7 cellular contexts compared by ENCODE assay signal in the genomic region with DNA sequence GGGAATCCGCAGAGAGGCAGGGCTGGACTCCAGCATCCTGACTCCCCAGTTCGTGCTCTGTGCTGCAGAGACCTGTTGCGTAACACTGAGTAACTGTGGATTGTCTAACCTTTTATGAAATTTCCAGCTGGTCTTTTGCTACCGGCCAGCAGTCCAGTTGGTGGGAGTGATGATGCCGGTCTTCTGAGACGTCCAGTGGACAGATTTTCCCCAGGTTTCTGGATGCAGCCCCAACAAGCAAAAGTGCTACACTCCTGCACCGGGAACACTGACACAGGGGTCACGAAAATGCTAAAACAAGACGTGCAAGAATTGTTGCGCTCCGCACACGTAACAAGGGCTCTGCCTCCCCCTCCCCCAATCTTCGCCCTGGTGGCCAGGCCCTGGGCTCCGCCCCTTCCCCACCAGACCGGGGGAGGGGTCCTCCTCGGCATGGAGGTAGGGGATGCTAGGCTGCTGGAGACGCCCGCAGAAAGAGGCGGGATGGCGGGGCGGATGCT. TPM values are rescaled to one million over a fixed set of nuclear protein-coding genes. Genes with fewer than 3 reads are reported as not detected.
DNase-seq lines count a peak whose midpoint lies in the region; ATAC-seq, FAIRE-seq and TF ChIP-seq lines count a peak whose summit lies in the region.

No MANE protein-coding gene starts in this region.

- no peak for ATAC-seq in HG03354 (IDR thresholded peaks at IDR 0.05; ENCODE audit: poor library complexity, severe bottlenecking, unreplicated experiment)

- no TSS peak for BruUV-seq in PC-9 (replicated peaks; lab: Mats Ljungman, UMichigan)

- FAIRE-seq in urothelium cell line (lab: Jason Lieb, UNC) = no peak

- intact Hi-C loops in PC-9 (cut with micrococcal nuclease; ENCODE audit: unreplicated experiment) = no loop called here

- H3K4me3 ChIP-seq in PC-9 = peak overlapping the region; percentile 62; the same call in 1 of the 2 replicates
- peak overlapping the region; percentile 50 to 58 for H3K4me3 ChIP-seq in duodenal mucosa (ENCODE audit: low read depth in 1 of 2, low read length in 2 of 2)

- H3K27ac ChIP-seq in PC-9 = no peak overlapping the region
- H3K27ac ChIP-seq in duodenal mucosa (ENCODE audit: low read depth, low read length) = peak overlapping the region; percentile 56

- peak overlapping the region; percentile 66 for H2AFZ ChIP-seq in PC-9

- H3F3A ChIP-seq in PC-9 (ENCODE audit: insufficient read depth, low read depth) = no peaks in the 10 kb centered on the region

- H3K36me3 ChIP-seq in PC-9 (ENCODE audit: low read depth) = no peaks in the 10 kb centered on the region
- H3K36me3 ChIP-seq in duodenal mucosa (ENCODE audit: control insufficient read depth in 1 of 2, insufficient read depth in 2 of 2, low read length in 2 of 2) = no peaks in the 10 kb centered on the region

- 0 out of 2 replicates have a peak, but pooled peaks cover 4% of the 10 kb centered on the region for H3K4me1 ChIP-seq in PC-9 (replicated peaks; ENCODE audit: insufficient read depth)
- no peaks in the 10 kb centered on the region for H3K4me1 ChIP-seq in duodenal mucosa (ENCODE audit: control insufficient read depth in 1 of 2, insufficient read depth in 2 of 2, low read length in 2 of 2)

- peaks cover 27% of the 10 kb centered on the region for H3K27me3 ChIP-seq in PC-9 (ENCODE audit: insufficient read depth, low read depth)
- H3K27me3 ChIP-seq in duodenal mucosa (ENCODE audit: control insufficient read depth in 1 of 2, insufficient read depth in 2 of 2, low read length in 2 of 2) = peaks cover 15 to 19% of the 10 kb centered on the region in 2 donors

- H3K79me2 ChIP-seq in PC-9 (ENCODE audit: low read depth) = no peaks in the 10 kb centered on the region

- H3K9me2 ChIP-seq in PC-9 (ENCODE audit: insufficient read depth) = no peaks in the 10 kb centered on the region

- DNase-seq in GOT3 (lab: John Stamatoyannopoulos, UW) = peak; percentile 39
- DNase-seq in PC-9 = no peak
- peak; percentile 82 for DNase-seq in mesenteric fat pad (ENCODE audit: low spot score)
- peak; percentile 94 for DNase-seq in urothelium cell line (ENCODE audit: low spot score)
- no peak for DNase-seq in stimulated activated CD4-positive, alpha-beta T cell treated with anti-CD3 and anti-CD28 coated beads, Interleukin-1b, Interleukin-23, amount 100 ng/mL, for 48 hours

- CTCF ChIA-PET in PC-9 (lab: Charles Lee) = no interaction called here

- H3K9ac ChIP-seq in duodenal mucosa (ENCODE audit: low read depth in 1 of 2, low read length in 2 of 2) = peak overlapping the region in 1 of 2 donors; percentile 43

- H3K9me3 ChIP-seq in PC-9 (ENCODE audit: insufficient read depth, low read depth) (no peaks in the 10 kb centered on the region), duodenal mucosa (ENCODE audit: control insufficient read depth in 1 of 2, low read length in 2 of 2) (no peaks in the 10 kb centered on the region)

- TF ChIP-seq CTCF in PC-9 (conservative IDR thresholded peaks at IDR 0.05) = no peak

- POLR2A ChIA-PET in PC-9 (lab: Charles Lee; ENCODE audit: unreplicated experiment) = no interaction called here

- H4K20me1 ChIP-seq in PC-9 (ENCODE audit: insufficient read depth) = no peaks in the 10 kb centered on the region

- peak overlapping the region; percentile 95 for H3K4me2 ChIP-seq in PC-9

RNA-seq across cellular contexts. Expression of gene MRC2, which starts 0.7 kb away (rescaled TPM):
- total RNA-seq in PC-9 (2021) = 1.0 and 2.8 TPM in 2 replicates
- 46.1 TPM for total RNA-seq in mesenteric fat pad

Comparison
In these comparisons a context has a peak if more than half of its experiments do, and no peak if none do; other contexts are left out.
1. DNase-seq: peak in GOT3 (single experiment), mesenteric fat pad (single experiment) and urothelium cell line (single experiment); none in PC-9 (0 of 2) and stimulated activated CD4-positive, alpha-beta T cell treated with anti-CD3 and anti-CD28 coated beads, Interleukin-1b, Interleukin-23, amount 100 ng/mL, for 48 hours (single experiment).
2. RNA of gene MRC2, which starts 0.7 kb away (total RNA-seq): 46.1 TPM in mesenteric fat pad (single experiment); 1.0 to 2.8 TPM in PC-9; every median in the first group is over 10 times any median in the second.